11 cellular contexts compared by ENCODE assay signal in genomic region chr6:2900821-2901644, GRCh38. TPM values are rescaled to one million over a fixed set of nuclear protein-coding genes. Genes with fewer than 3 reads are reported as not detected.
DNase-seq lines count a peak whose midpoint lies in the region; ATAC-seq and TF ChIP-seq lines count a peak whose summit lies in the region.
"Had no signal": no experiment of that assay in that cellular context is flagged by ENCODE, and none has a peak within 500 bp of the region (broad histone marks: within the 10 kb centered on the region; RNA-seq: fewer than 3 reads in every experiment).

No MANE protein-coding gene starts in this region.

- peaks cover 23% of the 10 kb centered on the region for H3K27me3 Mint-ChIP-seq in GM23338 (ENCODE audit: insufficient read depth, low read depth, poor library complexity)
- peaks cover 2% of the 10 kb centered on the region for H3K27me3 Mint-ChIP-seq in activated naive CD8-positive, alpha-beta T cell treated with anti-CD3 and anti-CD28 coated beads, Interleukin-2, amount 10 ng/mL, durations not matched to agents 7 days and 5 days
- no peaks in the 10 kb centered on the region for H3K27me3 Mint-ChIP-seq in stimulated activated naive CD8-positive, alpha-beta T cell treated with anti-CD3 and anti-CD28 coated beads, Interleukin-15, Interleukin-2, amounts not matched to agents 100 ng/mL and 50 ng/mL, for 24 hours

- no peaks in the 10 kb centered on the region for H4K20me1 ChIP-seq in GM23338 (replicated peaks; ENCODE audit: insufficient read depth)

- DNase-seq in GM23338 (ENCODE audit: low spot score) (no peak), inferior parietal cortex (ENCODE audit: extremely low spot score) (peak; percentile 59), NCI-H128 (lab: John Stamatoyannopoulos, UW; ENCODE audit: unreplicated experiment) (no peak)
- no peak for DNase-seq in activated naive CD8-positive, alpha-beta T cell treated with anti-CD3 and anti-CD28 coated beads, Interleukin-2, amount 10 ng/mL, durations not matched to agents 7 days and 5 days
- DNase-seq: activated CD4-positive, alpha-beta T cell treated with anti-CD3 and anti-CD28 coated beads, Interleukin-2, amount 50 U/mL, for 4 hours; kidney glomerular epithelial cell; NCI-H1105 had no signal

- H3K9me2 ChIP-seq in GM23338 (ENCODE audit: insufficient read depth) = no peaks in the 10 kb centered on the region

- H3K27ac ChIP-seq in GM23338 (ENCODE audit: low read depth) = no peak overlapping the region

- TF ChIP-seq CTCF in GM23338 (conservative IDR thresholded peaks at IDR 0.05; ENCODE audit: low read depth in 2 of 2) = no peak

- peak overlapping the region; percentile 55 for H3K4me2 ChIP-seq in GM23338

- H2AFZ ChIP-seq in GM23338 = no peak overlapping the region

- peak overlapping the region; percentile 35; the same call in 1 of the 2 replicates for H3K4me3 ChIP-seq in GM23338

- H3K27ac Mint-ChIP-seq in GM23338 = no peak overlapping the region
- H3K27ac Mint-ChIP-seq in activated naive CD8-positive, alpha-beta T cell treated with anti-CD3 and anti-CD28 coated beads, Interleukin-2, amount 10 ng/mL, durations not matched to agents 7 days and 5 days = peak overlapping the region; percentile 40
- H3K27ac Mint-ChIP-seq in stimulated activated naive CD8-positive, alpha-beta T cell treated with anti-CD3 and anti-CD28 coated beads, Interleukin-15, Interleukin-2, amounts not matched to agents 100 ng/mL and 50 ng/mL, for 24 hours = peak overlapping the region; percentile 92

- H3K9me3 Mint-ChIP-seq in GM23338 = no peaks in the 10 kb centered on the region
- H3K9me3 Mint-ChIP-seq in activated naive CD8-positive, alpha-beta T cell treated with anti-CD3 and anti-CD28 coated beads, Interleukin-2, amount 10 ng/mL, durations not matched to agents 7 days and 5 days = no peaks in the 10 kb centered on the region
- no peaks in the 10 kb centered on the region for H3K9me3 Mint-ChIP-seq in stimulated activated naive CD8-positive, alpha-beta T cell treated with anti-CD3 and anti-CD28 coated beads, Interleukin-15, Interleukin-2, amounts not matched to agents 100 ng/mL and 50 ng/mL, for 24 hours

- H3K4me1 ChIP-seq in GM23338 (ENCODE audit: insufficient read depth) = peaks cover 24% of the 10 kb centered on the region

- peaks cover 29% of the 10 kb centered on the region; the same call in 2 of the 3 replicates for H3K36me3 Mint-ChIP-seq in GM23338 (ENCODE audit: low read depth)
- H3K36me3 Mint-ChIP-seq in activated naive CD8-positive, alpha-beta T cell treated with anti-CD3 and anti-CD28 coated beads, Interleukin-2, amount 10 ng/mL, durations not matched to agents 7 days and 5 days = peaks cover 44% of the 10 kb centered on the region
- peaks cover 60% of the 10 kb centered on the region for H3K36me3 Mint-ChIP-seq in stimulated activated naive CD8-positive, alpha-beta T cell treated with anti-CD3 and anti-CD28 coated beads, Interleukin-15, Interleukin-2, amounts not matched to agents 100 ng/mL and 50 ng/mL, for 24 hours (ENCODE audit: low read depth)

- H3K4me1 Mint-ChIP-seq in GM23338 = peaks cover 32% of the 10 kb centered on the region
- H3K4me1 Mint-ChIP-seq in activated naive CD8-positive, alpha-beta T cell treated with anti-CD3 and anti-CD28 coated beads, Interleukin-2, amount 10 ng/mL, durations not matched to agents 7 days and 5 days = peaks cover 47% of the 10 kb centered on the region
- peaks cover 64% of the 10 kb centered on the region for H3K4me1 Mint-ChIP-seq in stimulated activated naive CD8-positive, alpha-beta T cell treated with anti-CD3 and anti-CD28 coated beads, Interleukin-15, Interleukin-2, amounts not matched to agents 100 ng/mL and 50 ng/mL, for 24 hours (ENCODE audit: low read depth)

- ATAC-seq in GM23338 (no peak; the same call in 2 of the 3 replicates), HG02588 (IDR thresholded peaks at IDR 0.05; ENCODE audit: unreplicated experiment) (no peak), HG02840 (IDR thresholded peaks at IDR 0.05; ENCODE audit: low FRiP score, unreplicated experiment) (no peak), HG02642 (IDR thresholded peaks at IDR 0.05; ENCODE audit: poor library complexity, unreplicated experiment) (no peak)
- ATAC-seq in activated naive CD8-positive, alpha-beta T cell treated with anti-CD3 and anti-CD28 coated beads, Interleukin-2, amount 10 ng/mL, durations not matched to agents 7 days and 5 days (ENCODE audit: low read depth) = no peak

- H3K27me3 ChIP-seq in GM23338 (ENCODE audit: insufficient read depth) = peaks cover 7% of the 10 kb centered on the region; the same call in 1 of the 2 replicates

- peaks cover 24% of the 10 kb centered on the region for H3K36me3 ChIP-seq in GM23338 (ENCODE audit: insufficient read depth)

- H3F3A ChIP-seq in GM23338 (replicated peaks; ENCODE audit: low read depth) = peaks cover 21% of the 10 kb centered on the region; the same call in 1 of the 2 replicates

- H3K79me2 ChIP-seq in GM23338 (replicated peaks; ENCODE audit: insufficient read depth) = peaks cover 36% of the 10 kb centered on the region

- peak overlapping the region; percentile 51 for H3K4me3 Mint-ChIP-seq in GM23338
- H3K4me3 Mint-ChIP-seq in activated naive CD8-positive, alpha-beta T cell treated with anti-CD3 and anti-CD28 coated beads, Interleukin-2, amount 10 ng/mL, durations not matched to agents 7 days and 5 days = peak overlapping the region; percentile 99
- peak overlapping the region; percentile 96 for H3K4me3 Mint-ChIP-seq in stimulated activated naive CD8-positive, alpha-beta T cell treated with anti-CD3 and anti-CD28 coated beads, Interleukin-15, Interleukin-2, amounts not matched to agents 100 ng/mL and 50 ng/mL, for 24 hours

- POLR2A ChIA-PET in activated naive CD8-positive, alpha-beta T cell treated with anti-CD3 and anti-CD28 coated beads, Interleukin-2, amount 10 ng/mL, durations not matched to agents 7 days and 5 days (lab: Charles Lee) = interaction anchor here (0.6 to 2.1 kb wide), 8 partner anchors 25 to 88 kb away, joined by 3 to 8 read pairs (median 4); partner anchors contain the start of gene SERPINB1

TF ChIP-seq in GM23338, 12 proteins besides CTCF, POLR2A, EP300 and RAD21 (continues in another document):
- no peak for TF ChIP-seq EZH2 (IDR thresholded peaks at IDR 0.05; ENCODE audit: low read depth, unreplicated experiment)
- no peak for TF ChIP-seq STAT1 (IDR thresholded peaks at IDR 0.05; ENCODE audit: unreplicated experiment)
- TF ChIP-seq ZNF331 (CRISPR knock-in tag; IDR thresholded peaks at IDR 0.05; ENCODE audit: low read depth) = no peak
- TF ChIP-seq ETS1 (IDR thresholded peaks at IDR 0.05) = no peak

RNA-seq across cellular contexts. Expression of gene SERPINB9, which starts 2.1 kb away (rescaled TPM):
- 65.0 and 71.3 TPM in 2 replicates for total RNA-seq in GM23338 (2014; rRNA removed; shearing (Covaris generic))
- polyA plus RNA-seq in GM23338 (2016; fragmentation: Nextera tagmentation; extraction: Ambion mirVana) = 46.6 and 47.4 TPM in 2 replicates
- total RNA-seq in activated naive CD8-positive, alpha-beta T cell treated with anti-CD3 and anti-CD28 coated beads, Interleukin-2, amount 10 ng/mL, durations not matched to agents 7 days and 5 days = 10 to 100 TPM; 56.4 to 56.8 TPM

RNA-seq across cellular contexts. Expression of gene SERPINB1, which starts 59.4 kb away (rescaled TPM):
- 5.6 and 8.4 TPM in 2 replicates for total RNA-seq in GM23338 (2014; rRNA removed; shearing (Covaris generic))
- polyA plus RNA-seq in GM23338 (2016; fragmentation: Nextera tagmentation; extraction: Ambion mirVana) = 6.5 and 7.2 TPM in 2 replicates
- total RNA-seq in activated naive CD8-positive, alpha-beta T cell treated with anti-CD3 and anti-CD28 coated beads, Interleukin-2, amount 10 ng/mL, durations not matched to agents 7 days and 5 days = 10 to 100 TPM; 58.6 to 59.8 TPM
